In genomic region chr2:196927318-196928225, GRCh38 we compare ENCODE assay signal across 1 cellular context.
TF ChIP-seq lines count a peak whose summit lies in the region.

No MANE protein-coding gene starts in this region.

TF ChIP-seq in HepG2, 621 proteins besides CTCF, POLR2A, EP300 and RAD21 (continued from another document):
- TF ChIP-seq PRDM15 (CRISPR knock-in tag; IDR thresholded peaks at IDR 0.05), result peak; percentile 58; the same call in 1 of the 2 replicates
- TF ChIP-seq ZNF850 (CRISPR knock-in tag; conservative IDR thresholded peaks at IDR 0.05), result no peak
- no peak for TF ChIP-seq NR2F6 (IDR thresholded peaks at IDR 0.05)
- TF ChIP-seq NR2F6 (CRISPR knock-in tag; IDR thresholded peaks at IDR 0.05), result 0 out of 2 replicates have a peak, but pooled peaks have one; percentile 11
- TF ChIP-seq ELF1 (CRISPR knock-in tag; IDR thresholded peaks at IDR 0.05), result peak; percentile 70
- TF ChIP-seq ZMYM4 (CRISPR knock-in tag; IDR thresholded peaks at IDR 0.05), result no peak
- no peak for TF ChIP-seq ZNF496 (CRISPR knock-in tag; IDR thresholded peaks at IDR 0.05; ENCODE audit: insufficient replicate concordance)
- no peak for TF ChIP-seq MXD1 (CRISPR knock-in tag; IDR thresholded peaks at IDR 0.05)
- TF ChIP-seq ZNF414 (CRISPR knock-in tag; IDR thresholded peaks at IDR 0.05), result 0 out of 2 replicates have a peak, but pooled peaks have one; percentile 52
- TF ChIP-seq, protein P1, sequence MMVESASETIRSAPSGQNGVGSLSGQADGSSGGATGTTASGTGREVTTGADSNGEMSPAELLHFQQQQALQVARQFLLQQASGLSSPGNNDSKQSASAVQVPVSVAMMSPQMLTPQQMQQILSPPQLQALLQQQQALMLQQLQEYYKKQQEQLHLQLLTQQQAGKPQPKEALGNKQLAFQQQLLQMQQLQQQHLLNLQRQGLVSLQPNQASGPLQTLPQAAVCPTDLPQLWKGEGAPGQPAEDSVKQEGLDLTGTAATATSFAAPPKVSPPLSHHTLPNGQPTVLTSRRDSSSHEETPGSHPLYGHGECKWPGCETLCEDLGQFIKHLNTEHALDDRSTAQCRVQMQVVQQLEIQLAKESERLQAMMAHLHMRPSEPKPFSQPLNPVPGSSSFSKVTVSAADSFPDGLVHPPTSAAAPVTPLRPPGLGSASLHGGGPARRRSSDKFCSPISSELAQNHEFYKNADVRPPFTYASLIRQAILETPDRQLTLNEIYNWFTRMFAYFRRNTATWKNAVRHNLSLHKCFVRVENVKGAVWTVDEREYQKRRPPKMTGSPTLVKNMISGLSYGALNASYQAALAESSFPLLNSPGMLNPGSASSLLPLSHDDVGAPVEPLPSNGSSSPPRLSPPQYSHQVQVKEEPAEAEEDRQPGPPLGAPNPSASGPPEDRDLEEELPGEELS (CRISPR knock-in tag; IDR thresholded peaks at IDR 0.05), result peak; percentile 48; the same call in 1 of the 2 replicates
- TF ChIP-seq ZNF441 (CRISPR knock-in tag; IDR thresholded peaks at IDR 0.05; ENCODE audit: borderline replicate concordance), result no peak
- TF ChIP-seq SAP130 (CRISPR knock-in tag; IDR thresholded peaks at IDR 0.05; ENCODE audit: low read depth), result peak; percentile 23; the same call in 1 of the 2 replicates
- 0 out of 2 replicates have a peak, but pooled peaks have one; percentile 7 for TF ChIP-seq BCL6 (CRISPR knock-in tag; IDR thresholded peaks at IDR 0.05)
- TF ChIP-seq, protein P2, sequence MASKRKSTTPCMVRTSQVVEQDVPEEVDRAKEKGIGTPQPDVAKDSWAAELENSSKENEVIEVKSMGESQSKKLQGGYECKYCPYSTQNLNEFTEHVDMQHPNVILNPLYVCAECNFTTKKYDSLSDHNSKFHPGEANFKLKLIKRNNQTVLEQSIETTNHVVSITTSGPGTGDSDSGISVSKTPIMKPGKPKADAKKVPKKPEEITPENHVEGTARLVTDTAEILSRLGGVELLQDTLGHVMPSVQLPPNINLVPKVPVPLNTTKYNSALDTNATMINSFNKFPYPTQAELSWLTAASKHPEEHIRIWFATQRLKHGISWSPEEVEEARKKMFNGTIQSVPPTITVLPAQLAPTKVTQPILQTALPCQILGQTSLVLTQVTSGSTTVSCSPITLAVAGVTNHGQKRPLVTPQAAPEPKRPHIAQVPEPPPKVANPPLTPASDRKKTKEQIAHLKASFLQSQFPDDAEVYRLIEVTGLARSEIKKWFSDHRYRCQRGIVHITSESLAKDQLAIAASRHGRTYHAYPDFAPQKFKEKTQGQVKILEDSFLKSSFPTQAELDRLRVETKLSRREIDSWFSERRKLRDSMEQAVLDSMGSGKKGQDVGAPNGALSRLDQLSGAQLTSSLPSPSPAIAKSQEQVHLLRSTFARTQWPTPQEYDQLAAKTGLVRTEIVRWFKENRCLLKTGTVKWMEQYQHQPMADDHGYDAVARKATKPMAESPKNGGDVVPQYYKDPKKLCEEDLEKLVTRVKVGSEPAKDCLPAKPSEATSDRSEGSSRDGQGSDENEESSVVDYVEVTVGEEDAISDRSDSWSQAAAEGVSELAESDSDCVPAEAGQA (IDR thresholded peaks at IDR 0.05; ENCODE audit: low read depth), result 0 out of 2 replicates have a peak, but pooled peaks have one; percentile 49
- TF ChIP-seq, protein P2 (CRISPR knock-in tag; IDR thresholded peaks at IDR 0.05; ENCODE audit: borderline replicate concordance), result no peak
- TF ChIP-seq ZBTB21 (CRISPR knock-in tag; IDR thresholded peaks at IDR 0.05), result peak; percentile 23; the same call in 1 of the 2 replicates
- no peak for TF ChIP-seq FOXP1 (IDR thresholded peaks at IDR 0.05)
- 0 out of 2 replicates have a peak, but pooled peaks have one; percentile 12 for TF ChIP-seq FOXP1 (CRISPR knock-in tag; IDR thresholded peaks at IDR 0.05)
- TF ChIP-seq SMAD3 (CRISPR knock-in tag; IDR thresholded peaks at IDR 0.05), result peak; percentile 28; the same call in 1 of the 2 replicates
- 0 out of 2 replicates have a peak, but pooled peaks have one; percentile 37 for TF ChIP-seq ZNF670 (CRISPR knock-in tag; IDR thresholded peaks at IDR 0.05; ENCODE audit: borderline replicate concordance)
- TF ChIP-seq RORA (CRISPR knock-in tag; IDR thresholded peaks at IDR 0.05), result no peak
- peak; percentile 8; the same call in 1 of the 2 replicates for TF ChIP-seq CREM (IDR thresholded peaks at IDR 0.05)
- no peak for TF ChIP-seq CREM (CRISPR knock-in tag; IDR thresholded peaks at IDR 0.05)
- TF ChIP-seq ZNF644 (CRISPR knock-in tag; IDR thresholded peaks at IDR 0.05; ENCODE audit: low read depth), result no peak
- TF ChIP-seq GPBP1L1 (CRISPR knock-in tag; IDR thresholded peaks at IDR 0.05), result no peak
- no peak for TF ChIP-seq ZNF460 (CRISPR knock-in tag; IDR thresholded peaks at IDR 0.05; ENCODE audit: borderline replicate concordance)
- TF ChIP-seq ZNF44 (CRISPR knock-in tag; IDR thresholded peaks at IDR 0.05), result 0 out of 2 replicates have a peak, but pooled peaks have one; percentile 59
